In genomic region chr10:104622598-104623209, GRCh38 we compare ENCODE assay signal across 10 cellular contexts. TPM values are rescaled to one million over a fixed set of nuclear protein-coding genes. Genes with fewer than 3 reads are reported as not detected.
DNase-seq lines count a peak whose midpoint lies in the region; ATAC-seq and TF ChIP-seq lines count a peak whose summit lies in the region.
"Had no signal": no experiment of that assay in that cellular context is flagged by ENCODE, and none has a peak within 500 bp of the region (broad histone marks: within the 10 kb centered on the region; RNA-seq: fewer than 3 reads in every experiment).

No MANE protein-coding gene starts in this region.

- POLR2A ChIA-PET in GM10248 (lab: Yijun Ruan, JAX): no interaction called here

- TF ChIP-seq CTCF in GM10248 (IDR thresholded peaks at IDR 0.05; ENCODE audit: control extremely low read depth, extremely low read depth, low read depth, missing control alignments) (peak; percentile 28), epithelial cell of proximal tubule (conservative IDR thresholded peaks at IDR 0.05; ENCODE audit: low read depth, low read length) (peak; percentile 92)

- DNase-seq in A172 (ENCODE audit: low spot score) (peak; percentile 28), GM10248 (ENCODE audit: extremely low spot score) (no peak), NCI-H526 treated with DMSO at 0.1 percent for 48 hours (lab: John Stamatoyannopoulos, UW) (peak; percentile 2), epithelial cell of proximal tubule (ENCODE audit: low read depth) (no peak), occipital lobe (lab: John Stamatoyannopoulos, UW) (no peak), nucleus accumbens (lab: John Stamatoyannopoulos, UW) (no peak)
- no peak for DNase-seq in stimulated activated naive CD4-positive, alpha-beta T cell treated with Interleukin-2 at 50 U/mL for 16 hours (lab: John Stamatoyannopoulos, UW)
- DNase-seq: anterior cingulate cortex had no signal

- H3K4me3 ChIP-seq in epithelial cell of proximal tubule (ENCODE audit: low read depth, low read length): no peak overlapping the region

- no peak for ATAC-seq in HG02610 (IDR thresholded peaks at IDR 0.05; ENCODE audit: unreplicated experiment)
- ATAC-seq: naive thymus-derived CD4-positive, alpha-beta T cell had no signal

- CTCF ChIA-PET in GM10248 (lab: Yijun Ruan, JAX): interaction anchor here (1.0 to 1.5 kb wide), 2 partner anchors 44 to 349 kb away, joined by 3 to 4 read pairs; no protein-coding TSS in a partner anchor

RNA-seq across cellular contexts. Expression of gene SORCS3, which starts 18.4 kb away (rescaled TPM):
- not detected in 2 replicates for total RNA-seq in A172 (2014; rRNA removed; shearing (Covaris generic))
- total RNA-seq in epithelial cell of proximal tubule: under 0.01 and 0.06 TPM in 2 replicates
- total RNA-seq in occipital lobe: 23.7 TPM

Comparison
In these comparisons a context has a peak if more than half of its experiments do, and no peak if none do; other contexts are left out.
1. DNase-seq: peak in A172 (single experiment) and NCI-H526 treated with DMSO at 0.1 percent for 48 hours (single experiment); none in GM10248 (single experiment), epithelial cell of proximal tubule (single experiment), stimulated activated naive CD4-positive, alpha-beta T cell treated with Interleukin-2 at 50 U/mL for 16 hours (single experiment), occipital lobe (single experiment) and nucleus accumbens (0 of 56).
2. RNA of gene SORCS3, which starts 18.4 kb away (total RNA-seq): 23.7 TPM in occipital lobe (single experiment); under 0.01 to 0.06 TPM in epithelial cell of proximal tubule and not detected in A172; every median in the first group is over 10 times any median in the second.